Comparison of ENCODE assay signal across 8 cellular contexts in the genomic region with DNA sequence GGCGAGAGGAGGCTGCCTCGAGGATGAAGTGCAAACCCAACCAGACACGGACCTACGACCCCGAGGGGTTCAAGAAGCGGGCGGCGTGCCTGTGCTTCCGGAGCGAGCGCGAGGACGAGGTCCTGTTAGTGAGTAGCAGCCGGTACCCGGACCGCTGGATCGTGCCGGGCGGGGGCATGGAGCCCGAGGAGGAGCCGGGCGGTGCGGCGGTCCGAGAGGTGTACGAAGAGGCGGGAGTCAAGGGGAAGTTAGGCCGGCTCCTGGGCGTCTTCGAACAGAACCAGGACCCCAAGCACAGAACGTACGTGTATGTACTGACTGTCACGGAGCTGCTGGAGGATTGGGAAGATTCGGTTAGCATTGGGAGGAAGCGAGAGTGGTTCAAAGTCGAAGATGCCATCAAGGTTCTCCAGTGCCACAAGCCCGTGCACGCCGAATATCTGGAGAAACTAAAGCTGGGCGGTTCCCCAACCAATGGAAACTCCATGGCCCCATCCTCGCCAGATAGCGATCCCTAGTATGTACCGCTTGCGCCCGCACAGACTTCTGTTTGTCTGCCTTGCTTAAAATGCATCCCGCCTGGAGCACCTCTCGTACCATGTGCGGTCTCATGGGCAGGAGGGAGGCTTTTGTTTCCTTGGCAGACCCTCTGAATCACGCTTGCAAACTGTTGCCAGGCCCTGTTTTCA. TPM values are rescaled to one million over a fixed set of nuclear protein-coding genes. Genes with fewer than 3 reads are reported as not detected.
DNase-seq lines count a peak whose midpoint lies in the region; ATAC-seq and TF ChIP-seq lines count a peak whose summit lies in the region.
"Not testable (repeated sequence)": the region's sequence is repeated elsewhere in the genome, so short reads cannot be mapped to it uniquely, and the experiment has no call there.

No MANE protein-coding gene starts in this region.

- not testable (repeated sequence) for TF ChIP-seq CTCF in AG04450 (IDR thresholded peaks at IDR 0.05; ENCODE audit: low read depth, low read length); endodermal cell (conservative IDR thresholded peaks at IDR 0.05); neural crest cell (conservative IDR thresholded peaks at IDR 0.05)

- not testable (repeated sequence) for H3K36me3 Mint-ChIP-seq in activated naive CD8-positive, alpha-beta T cell; endodermal cell (ENCODE audit: low read depth); neural crest cell (ENCODE audit: low read depth); stimulated activated memory B cell treated with anti-CD40 and anti-IgM and Interleukin-4, amounts not matched to agents 10 μg/mL and 1 μg/mL and 100 μg/mL, for 72 hours

- H3K4me3 ChIP-seq in AG04450 (ENCODE audit: low read depth, low read length) (peak overlapping the region; percentile 56), GM23248 (peak overlapping the region; percentile 67), endodermal cell (ENCODE audit: low read length) (peak overlapping the region; percentile 78), iPS DF 6.9 (ENCODE audit: low read length) (peak overlapping the region; percentile 63; the same call in 1 of the 2 replicates)

- not testable (repeated sequence) for H3K9me3 Mint-ChIP-seq in activated naive CD8-positive, alpha-beta T cell (ENCODE audit: low read depth); neural crest cell; stimulated activated memory B cell treated with anti-CD40 and anti-IgM and Interleukin-4, amounts not matched to agents 10 μg/mL and 1 μg/mL and 100 μg/mL, for 72 hours
- H3K9me3 Mint-ChIP-seq in endodermal cell: peaks cover 43% of the 10 kb centered on the region

- peak overlapping the region; percentile 57 for H3K4me2 ChIP-seq in GM23248 (ENCODE audit: unreplicated experiment)

- H3K4me1 Mint-ChIP-seq in activated naive CD8-positive, alpha-beta T cell (ENCODE audit: low read depth): peaks cover 10% of the 10 kb centered on the region
- H3K4me1 Mint-ChIP-seq in endodermal cell (peaks cover 11% of the 10 kb centered on the region), neural crest cell (peaks cover 19% of the 10 kb centered on the region)
- not testable (repeated sequence) for H3K4me1 Mint-ChIP-seq in stimulated activated memory B cell treated with anti-CD40 and anti-IgM and Interleukin-4, amounts not matched to agents 10 μg/mL and 1 μg/mL and 100 μg/mL, for 72 hours

- CTCF ChIA-PET in AG04450 (lab: Charles Lee): not testable (repeated sequence)

- not testable (repeated sequence) for H3K36me3 ChIP-seq in GM23248 (ENCODE audit: low read depth); endodermal cell (ENCODE audit: control insufficient read depth, insufficient read depth, low read length); iPS DF 6.9 (ENCODE audit: control insufficient read depth, insufficient read depth, low read length)

- not testable (repeated sequence) for DNase-seq in AG04450 (ENCODE audit: low read depth, low spot score); iPS DF 6.9 (ENCODE audit: low read depth, low spot score); neural crest cell (ENCODE audit: low read depth, low spot score)
- DNase-seq in GM23248 (peak; percentile 6), endodermal cell (peak; percentile 50)

- not testable (repeated sequence) for H3K4me1 ChIP-seq in GM23248 (ENCODE audit: insufficient read depth); endodermal cell (ENCODE audit: control insufficient read depth, insufficient read depth, low read length); iPS DF 6.9 (ENCODE audit: control insufficient read depth, insufficient read depth, low read length)

- in situ Hi-C loops in GM23248 (cut with MboI): not testable (repeated sequence)

- not testable (repeated sequence) for H3K9me3 ChIP-seq in AG04450 (ENCODE audit: control insufficient read depth, insufficient read depth, low read length); GM23248 (ENCODE audit: low read depth); endodermal cell (ENCODE audit: control insufficient read depth, low read length); iPS DF 6.9 (ENCODE audit: control insufficient read depth, insufficient read depth, low read length)

- H3K27me3 Mint-ChIP-seq in activated naive CD8-positive, alpha-beta T cell; endodermal cell (ENCODE audit: insufficient read depth); neural crest cell (ENCODE audit: low read depth); stimulated activated memory B cell treated with anti-CD40 and anti-IgM and Interleukin-4, amounts not matched to agents 10 μg/mL and 1 μg/mL and 100 μg/mL, for 72 hours: not testable (repeated sequence)

- not testable (repeated sequence) for H3K27me3 ChIP-seq in AG04450 (ENCODE audit: control insufficient read depth, insufficient read depth, low read length); GM23248 (replicated peaks; ENCODE audit: insufficient read depth); endodermal cell (ENCODE audit: control insufficient read depth, insufficient read depth, low read length, poor library complexity, severe bottlenecking); iPS DF 6.9 (ENCODE audit: control insufficient read depth, insufficient read depth, low read length)

- not testable (repeated sequence) for H3F3A ChIP-seq in GM23248 (ENCODE audit: insufficient read depth)

- 1 to 2% methylated on average over 11 to 33 of the region's 49 CpGs for WGBS in GM23248 (ENCODE audit: low coverage in 1 of 2, low lambda C conversion rate in 2 of 2, missing lambda C conversion rate in 2 of 2), 2 experiments
- 0% methylated on average over 4 to 30 of the region's 49 CpGs for WGBS in endodermal cell (ENCODE audit: insufficient coverage in 1 of 2, insufficient read length in 1 of 2), 2 experiments
- WGBS in iPS DF 6.9 (ENCODE audit: insufficient coverage, insufficient read length): no CpG with 5 or more reads among the region's 49 CpGs

- H3K79me2 ChIP-seq in GM23248 (ENCODE audit: insufficient read depth): not testable (repeated sequence)

- peak overlapping the region; percentile 87 for H3K4me3 Mint-ChIP-seq in activated naive CD8-positive, alpha-beta T cell
- peak overlapping the region; percentile 82 for H3K4me3 Mint-ChIP-seq in endodermal cell
- H3K4me3 Mint-ChIP-seq in neural crest cell: peak overlapping the region; percentile 92
- peak overlapping the region; percentile 91 for H3K4me3 Mint-ChIP-seq in stimulated activated memory B cell treated with anti-CD40 and anti-IgM and Interleukin-4, amounts not matched to agents 10 μg/mL and 1 μg/mL and 100 μg/mL, for 72 hours

- POLR2A ChIA-PET in AG04450 (lab: Yijun Ruan, JAX): not testable (repeated sequence)

- not testable (repeated sequence) for H4K20me1 ChIP-seq in GM23248 (ENCODE audit: insufficient read depth)

- peak; percentile 46 for ATAC-seq in SK-N-SH treated with all-trans-retinoic acid at 6 μM for 48 hours
- ATAC-seq in stimulated activated memory B cell treated with anti-CD40 and anti-IgM and Interleukin-4, amounts not matched to agents 10 μg/mL and 1 μg/mL and 100 μg/mL, for 72 hours: peak; percentile 53

- H3K27ac ChIP-seq in AG04450 (ENCODE audit: low read depth, low read length); GM23248; iPS DF 6.9 (ENCODE audit: low read length): not testable (repeated sequence)
- peak overlapping the region; percentile 38 for H3K27ac ChIP-seq in endodermal cell (ENCODE audit: low read depth, low read length)

- H3K27ac Mint-ChIP-seq in activated naive CD8-positive, alpha-beta T cell: peak overlapping the region; percentile 68
- H3K27ac Mint-ChIP-seq in endodermal cell: peak overlapping the region; percentile 84
- H3K27ac Mint-ChIP-seq in neural crest cell (ENCODE audit: unreplicated experiment): peak overlapping the region; percentile 43
- H3K27ac Mint-ChIP-seq in stimulated activated memory B cell treated with anti-CD40 and anti-IgM and Interleukin-4, amounts not matched to agents 10 μg/mL and 1 μg/mL and 100 μg/mL, for 72 hours: peak overlapping the region; percentile 81

- H3K9ac ChIP-seq in GM23248; endodermal cell (ENCODE audit: extremely low read depth, low read length, poor library complexity, severe bottlenecking): not testable (repeated sequence)

- peak overlapping the region; percentile 77 for H2AFZ ChIP-seq in GM23248

- H3K9me2 ChIP-seq in GM23248 (ENCODE audit: insufficient read depth): not testable (repeated sequence)

RNA-seq across cellular contexts. Expression of gene NUDT10, which starts 0.5 kb away (rescaled TPM):
- polyA plus RNA-seq in AG04450 (2011; rRNA removed) (2.3 and 2.5 TPM in 2 replicates), GM23248 (2016; fragmentation: Nextera tagmentation; extraction: Ambion mirVana) (0.37 and 0.43 TPM in 2 replicates)
- polyA minus RNA-seq in AG04450 (2011; rRNA and poly(A)+ RNA removed): 0.69 and 1.1 TPM in 2 replicates
- 1.9 TPM in 1 of 2 replicates, not detected in the other for total RNA-seq in GM23248 (2014; rRNA removed; shearing (Covaris generic))
- total RNA-seq in endodermal cell (10 to 100 TPM; 10.1 to 23.7 TPM), neural crest cell (17.7 and 18.3 TPM in 2 replicates)
- polyA plus RNA-seq in endodermal cell (2013, experiment 1 of 2): 22.9 TPM
- polyA plus RNA-seq in endodermal cell (2013, experiment 2 of 2): 21.0 TPM
